In genomic region chr5:15367501-15367900, GRCh38 we compare ENCODE assay signal across 26 cellular contexts.
A peak's percentile ranks its signal among the peaks of the same experiment; 100 is the strongest.
DNase-seq lines count a peak whose midpoint lies in the region; ATAC-seq, FAIRE-seq and TF ChIP-seq lines count a peak whose summit lies in the region.
"Had no signal": no experiment of that assay in that cellular context is flagged by ENCODE, and none has a peak within 500 bp of the region (broad histone marks: within the 10 kb centered on the region; RNA-seq: fewer than 3 reads in every experiment).

No MANE protein-coding gene starts in this region.

- TF ChIP-seq CTCF in heart left ventricle (IDR thresholded peaks at IDR 0.05), result no peak
- TF ChIP-seq CTCF in choroid plexus epithelial cell (conservative IDR thresholded peaks at IDR 0.05; ENCODE audit: low read depth, low read length), result no peak
- TF ChIP-seq CTCF in mesothelial cell of epicardium (IDR thresholded peaks at IDR 0.05; ENCODE audit: unreplicated experiment), result no peak

- ATAC-seq in heart left ventricle, result peak in 2 of 4 donors; percentile 4 to 38
- no peak for ATAC-seq in left cardiac atrium
- ATAC-seq: HCT116 had no signal

- no peak for DNase-seq in heart left ventricle
- no peak for DNase-seq in left cardiac atrium
- peak; percentile 56 for DNase-seq in NCI-H226
- peak; percentile 38 for DNase-seq in choroid plexus epithelial cell (ENCODE audit: low read depth)
- DNase-seq in mesothelial cell of epicardium (ENCODE audit: low spot score in 2 of 2, unreplicated experiment in 2 of 2), result no peak
- DNase-seq in glomerular visceral epithelial cell (ENCODE audit: extremely low spot score), result no peak
- no peak for DNase-seq in GM12891 (ENCODE audit: insufficient read length, low spot score)
- DNase-seq: AML-193; CD4-positive, alpha-beta T cell; Karpas-422; MV-4-11; NCI-H1105; NCI-H1436 treated with DMSO at 0.1 percent for 48 hours; NCI-H1930; NCI-H2107; NCI-H446 treated with DMSO at 0.1 percent for 48 hours; NCI-H526; NCI-H82; RPMI8226; SHP77 treated with DMSO at 0.1 percent for 48 hours had no signal

- H3K36me3 ChIP-seq in heart left ventricle, result no peaks in the 10 kb centered on the region
- H3K36me3 ChIP-seq: BLaER1 treated with 17β-estradiol and CSF1 and Interleukin-3, amounts not matched to agents 10 nM and 100 nM had no signal

- peaks cover 35% of the 10 kb centered on the region for H3K4me1 Mint-ChIP-seq in mesothelial cell of epicardium

- TF ChIP-seq POLR2A in heart left ventricle (IDR thresholded peaks at IDR 0.05) (no peak), GM12891 (IDR thresholded peaks at IDR 0.05; ENCODE audit: low read depth, low read length) (no peak)

- H3K27me3 Mint-ChIP-seq in mesothelial cell of epicardium (ENCODE audit: low read depth), result no peaks in the 10 kb centered on the region
- H3K27me3 Mint-ChIP-seq: CD4-positive, alpha-beta T cell had no signal

- no peak overlapping the region for H3K4me3 Mint-ChIP-seq in mesothelial cell of epicardium
- H3K4me3 Mint-ChIP-seq: CD4-positive, alpha-beta T cell had no signal

- no peaks in the 10 kb centered on the region for H3K27me3 ChIP-seq in heart left ventricle
- H3K27me3 ChIP-seq: BLaER1 treated with 17β-estradiol and CSF1 and Interleukin-3, amounts not matched to agents 10 nM and 100 nM had no signal

- intact Hi-C loops in heart left ventricle (cut with DNase I), result no loop called here
- intact Hi-C loops in left cardiac atrium (cut with DNase I), result no loop called here

- peak overlapping the region; percentile 63 for H3K27ac Mint-ChIP-seq in mesothelial cell of epicardium
- H3K27ac Mint-ChIP-seq: CD4-positive, alpha-beta T cell had no signal

- WGBS in heart left ventricle, 4 donors, result 83 to 92% (median 89%) methylated on average over 3 of the region's 3 CpGs

- no peak for FAIRE-seq in GM12891 (lab: Jason Lieb, UNC)
- FAIRE-seq: A204.1, D721Med, GM18507 had no signal

- H3K4me3 ChIP-seq in heart left ventricle (no peak overlapping the region), choroid plexus epithelial cell (ENCODE audit: low read depth, low read length) (no peak overlapping the region)
- H3K4me3 ChIP-seq: BLaER1 treated with 17β-estradiol and CSF1 and Interleukin-3, amounts not matched to agents 10 nM and 100 nM had no signal

- H3K9me3 ChIP-seq in heart left ventricle, result no peaks in the 10 kb centered on the region

- H3K4me1 ChIP-seq in heart left ventricle, result peaks cover 0 to 28% (median 8%) of the 10 kb centered on the region in 12 donors
- H3K4me1 ChIP-seq: BLaER1 treated with 17β-estradiol and CSF1 and Interleukin-3, amounts not matched to agents 10 nM and 100 nM had no signal

- H3K36me3 Mint-ChIP-seq in mesothelial cell of epicardium, result no peaks in the 10 kb centered on the region

- peak overlapping the region in 10 of 12 donors; percentile 13 to 74 (median 52) for H3K27ac ChIP-seq in heart left ventricle
- H3K27ac ChIP-seq: BLaER1 treated with 17β-estradiol and CSF1 and Interleukin-3, amounts not matched to agents 10 nM and 100 nM; HL-60 had no signal

- peaks cover 3% of the 10 kb centered on the region for H3K9me3 Mint-ChIP-seq in mesothelial cell of epicardium

TF ChIP-seq in GM12891, 5 proteins besides CTCF, POLR2A, EP300 and RAD21:
- TF ChIP-seq TAF1 (IDR thresholded peaks at IDR 0.05; ENCODE audit: low read depth, low read length), result no peak
- TF ChIP-seq PAX5 (IDR thresholded peaks at IDR 0.05; ENCODE audit: insufficient read depth, low read length, severe bottlenecking), result no peak
- TF ChIP-seq SPI1 (IDR thresholded peaks at IDR 0.05; ENCODE audit: low read depth, low read length), result no peak
- TF ChIP-seq POLR2AphosphoS5 (IDR thresholded peaks at IDR 0.05; ENCODE audit: low read depth, low read length), result no peak
- no peak for TF ChIP-seq POU2F2 (IDR thresholded peaks at IDR 0.05; ENCODE audit: low read depth, low read length)

Comparison
In these comparisons a context has a peak if more than half of its experiments do, and no peak if none do; other contexts are left out.
1. DNase-seq: peak in NCI-H226 (single experiment) and choroid plexus epithelial cell (single experiment); none in heart left ventricle (0 of 5), left cardiac atrium (single experiment), mesothelial cell of epicardium (0 of 2), glomerular visceral epithelial cell (single experiment) and GM12891 (single experiment).